ENCODE assay signal across 1 cellular context in genomic region chr4:18106620-18107019, GRCh38.
TF ChIP-seq lines count a peak whose summit lies in the region.

No MANE protein-coding gene starts in this region.

TF ChIP-seq in K562, 482 proteins besides CTCF, POLR2A, EP300 and RAD21 (continued from another document):
- TF ChIP-seq MITF (IDR thresholded peaks at IDR 0.05) (peak; percentile 44; the same call in 1 of the 2 replicates), PHF20 (IDR thresholded peaks at IDR 0.05; ENCODE audit: partially characterized antibody) (no peak), BRF1 (IDR thresholded peaks at IDR 0.05; ENCODE audit: borderline replicate concordance, extremely low read depth, insufficient read length) (no peak), MAFK (IDR thresholded peaks at IDR 0.05; ENCODE audit: low read length) (no peak), TFE3 (CRISPR knock-in tag; IDR thresholded peaks at IDR 0.05) (no peak), PATZ1 (CRISPR knock-in tag; IDR thresholded peaks at IDR 0.05; ENCODE audit: borderline replicate concordance) (no peak), POLR2AphosphoS5 (IDR thresholded peaks at IDR 0.05; ENCODE audit: control insufficient read depth, insufficient read depth, low read depth, low read length) (peak; percentile 55; the same call in 1 of the 2 replicates), SMARCE1 (IDR thresholded peaks at IDR 0.05) (peak; percentile 70), ARID1B (IDR thresholded peaks at IDR 0.05) (peak; percentile 91), DPF2 (IDR thresholded peaks at IDR 0.05) (peak; percentile 77), STAT5A (IDR thresholded peaks at IDR 0.05; ENCODE audit: borderline replicate concordance, low read length) (peak; percentile 34; the same call in 1 of the 2 replicates), POLR3A (IDR thresholded peaks at IDR 0.05; ENCODE audit: borderline replicate concordance, extremely low read depth, insufficient read depth, insufficient read length) (no peak), HMBOX1 (IDR thresholded peaks at IDR 0.05) (peak; percentile 20; the same call in 1 of the 2 replicates), CCNT2 (IDR thresholded peaks at IDR 0.05; ENCODE audit: borderline replicate concordance, extremely low read depth, insufficient read length, low read depth, low read length) (peak; percentile 32), TEAD4 (IDR thresholded peaks at IDR 0.05; ENCODE audit: low read length) (peak; percentile 75), TEAD4 (CRISPR knock-in tag; IDR thresholded peaks at IDR 0.05; ENCODE audit: borderline replicate concordance) (no peak), TOE1 (IDR thresholded peaks at IDR 0.05; ENCODE audit: borderline replicate concordance) (no peak), TOE1 (CRISPR knock-in tag; IDR thresholded peaks at IDR 0.05; ENCODE audit: borderline replicate concordance, low read depth) (no peak), ZBTB17 (CRISPR knock-in tag; IDR thresholded peaks at IDR 0.05) (no peak)
